Comparison of ENCODE assay signal across 20 cellular contexts in genomic region chr2:124264496-124265160, GRCh38.
A peak's percentile ranks its signal among the peaks of the same experiment; 100 is the strongest.
DNase-seq lines count a peak whose midpoint lies in the region; ATAC-seq and FAIRE-seq lines count a peak whose summit lies in the region.
"Had no signal": no experiment of that assay in that cellular context is flagged by ENCODE, and none has a peak within 500 bp of the region (broad histone marks: within the 10 kb centered on the region; RNA-seq: fewer than 3 reads in every experiment).

No MANE protein-coding gene starts in this region.

- no peaks in the 10 kb centered on the region for H3K27me3 Mint-ChIP-seq in naive thymus-derived CD8-positive, alpha-beta T cell
- H3K27me3 Mint-ChIP-seq: B cell; CD4-positive, alpha-beta memory T cell had no signal

- FAIRE-seq in urothelium cell line (lab: Jason Lieb, UNC) = peak; percentile 48

- no peak overlapping the region for H3K4me3 Mint-ChIP-seq in naive thymus-derived CD8-positive, alpha-beta T cell
- H3K4me3 Mint-ChIP-seq: B cell; CD4-positive, alpha-beta memory T cell had no signal

- DNase-seq in GM04504 (ENCODE audit: low read depth) (peak; percentile 56), astrocyte of the hippocampus (ENCODE audit: low read depth, low spot score) (peak; percentile 1), hepatic stellate cell (ENCODE audit: low spot score) (peak; percentile 19), urothelium cell line (ENCODE audit: low spot score) (peak; percentile 49), NCI-H1105 (lab: John Stamatoyannopoulos, UW) (no peak)
- no peak for DNase-seq in naive thymus-derived CD8-positive, alpha-beta T cell
- DNase-seq: CD4-positive, alpha-beta memory T cell; DMS79 treated with DMSO at 0.1 percent for 48 hours; GF-D8; GM23248; KBM-7; MG63; NCI-H1092 treated with DMSO at 0.1 percent for 48 hours; NCI-H1694 treated with DMSO at 0.1 percent for 48 hours; NCI-H345; NCI-H748 treated with DMSO at 0.1 percent for 48 hours; Right ventricle myocardium superior had no signal

- peaks cover 0 to 1% (median 0%) of the 10 kb centered on the region in 3 donors for H3K36me3 Mint-ChIP-seq in naive thymus-derived CD8-positive, alpha-beta T cell
- H3K36me3 Mint-ChIP-seq: CD4-positive, alpha-beta memory T cell had no signal

- H3K9me3 Mint-ChIP-seq in naive thymus-derived CD8-positive, alpha-beta T cell = peaks cover 0 to 14% (median 4%) of the 10 kb centered on the region in 9 donors

- ATAC-seq in GM19452 (IDR thresholded peaks at IDR 0.05; ENCODE audit: unreplicated experiment) = no peak
- no peak for ATAC-seq in naive thymus-derived CD8-positive, alpha-beta T cell
- ATAC-seq: Panc1 had no signal

- no peak overlapping the region for H3K27ac Mint-ChIP-seq in naive thymus-derived CD8-positive, alpha-beta T cell
- H3K27ac Mint-ChIP-seq: B cell; CD4-positive, alpha-beta memory T cell had no signal

- H3K4me1 Mint-ChIP-seq in naive thymus-derived CD8-positive, alpha-beta T cell = no peaks in the 10 kb centered on the region
- H3K4me1 Mint-ChIP-seq: B cell; CD4-positive, alpha-beta memory T cell had no signal

- POLR2A ChIA-PET in naive thymus-derived CD8-positive, alpha-beta T cell (lab: Charles Lee) = no interaction called here

Comparison
In these comparisons a context has a peak if more than half of its experiments do, and no peak if none do; other contexts are left out.
1. DNase-seq: peak in GM04504 (single experiment), astrocyte of the hippocampus (single experiment), hepatic stellate cell (single experiment) and urothelium cell line (single experiment); none in NCI-H1105 (single experiment) and naive thymus-derived CD8-positive, alpha-beta T cell (0 of 10).